7 cellular contexts compared by ENCODE assay signal in genomic region chr10:43362191-43362839, GRCh38. TPM values are rescaled to one million over a fixed set of nuclear protein-coding genes. Genes with fewer than 3 reads are reported as not detected.
A peak's percentile ranks its signal among the peaks of the same experiment; 100 is the strongest.
DNase-seq lines count a peak whose midpoint lies in the region; ATAC-seq and TF ChIP-seq lines count a peak whose summit lies in the region.

No MANE protein-coding gene starts in this region.

- CTCF ChIA-PET in activated CD8-positive, alpha-beta T cell treated with anti-CD3 and anti-CD28 coated beads, Interleukin-2, amount 10 ng/mL, durations not matched to agents 7 days and 5 days (lab: Charles Lee): interaction anchor here (0.7 to 1.6 kb wide), 8 partner anchors 13 to 93 kb away, joined by 3 to 6 read pairs (median 3); no protein-coding TSS in a partner anchor

- peak overlapping the region; percentile 96 for H3K27ac Mint-ChIP-seq in activated CD8-positive, alpha-beta T cell treated with anti-CD3 and anti-CD28 coated beads, Interleukin-2, amount 10 ng/mL, durations not matched to agents 7 days and 5 days

- H3K36me3 ChIP-seq in lower lobe of right lung: no peaks in the 10 kb centered on the region

- no peaks in the 10 kb centered on the region for H3K27me3 Mint-ChIP-seq in activated CD8-positive, alpha-beta T cell treated with anti-CD3 and anti-CD28 coated beads, Interleukin-2, amount 10 ng/mL, durations not matched to agents 7 days and 5 days (ENCODE audit: low read depth)

- peak overlapping the region; percentile 63 for H3K4me3 ChIP-seq in lower lobe of right lung

- peaks cover 9% of the 10 kb centered on the region for H3K36me3 Mint-ChIP-seq in activated CD8-positive, alpha-beta T cell treated with anti-CD3 and anti-CD28 coated beads, Interleukin-2, amount 10 ng/mL, durations not matched to agents 7 days and 5 days (ENCODE audit: low read depth)

- H3K4me1 Mint-ChIP-seq in activated CD8-positive, alpha-beta T cell treated with anti-CD3 and anti-CD28 coated beads, Interleukin-2, amount 10 ng/mL, durations not matched to agents 7 days and 5 days (ENCODE audit: low read depth): peaks cover 38% of the 10 kb centered on the region

- peak overlapping the region; percentile 83 for H3K27ac ChIP-seq in lower lobe of right lung

- peak overlapping the region; percentile 96 for H3K4me3 Mint-ChIP-seq in activated CD8-positive, alpha-beta T cell treated with anti-CD3 and anti-CD28 coated beads, Interleukin-2, amount 10 ng/mL, durations not matched to agents 7 days and 5 days

- DNase-seq in NCI-H2227 (lab: John Stamatoyannopoulos, UW; ENCODE audit: unreplicated experiment): peak; percentile 96
- peak; percentile 99 for DNase-seq in activated CD8-positive, alpha-beta T cell treated with anti-CD3 and anti-CD28 coated beads, Interleukin-2, amount 10 ng/mL, durations not matched to agents 7 days and 5 days
- peak; percentile 98 for DNase-seq in effector CD4-positive, alpha-beta T cell
- peak; percentile 100 for DNase-seq in lower lobe of right lung
- DNase-seq in stimulated activated CD4-positive, alpha-beta T cell treated with anti-CD3 and anti-CD28 coated beads, Interleukin-4, amount 100 ng/mL, for 48 hours (ENCODE audit: low read depth in 2 of 2): peak; percentile 97 to 99

- no peaks in the 10 kb centered on the region for H3K27me3 ChIP-seq in lower lobe of right lung (ENCODE audit: low read depth)

- peak; percentile 56 for TF ChIP-seq CTCF in lower lobe of right lung (IDR thresholded peaks at IDR 0.05)

- intact Hi-C loops in lower lobe of right lung (cut with DNase I): no loop called here

- TF ChIP-seq POLR2A in GM18526 (IDR thresholded peaks at IDR 0.05; ENCODE audit: extremely low read depth, insufficient read length): peak; percentile 55

- POLR2A ChIA-PET in activated CD8-positive, alpha-beta T cell treated with anti-CD3 and anti-CD28 coated beads, Interleukin-2, amount 10 ng/mL, durations not matched to agents 7 days and 5 days (lab: Charles Lee): interaction anchor here (0.6 to 1.5 kb wide), 8 partner anchors 24 to 223 kb away, joined by 3 to 5 read pairs (median 3); partner anchors contain the start of gene HNRNPF

- peaks cover 11% of the 10 kb centered on the region for H3K4me1 ChIP-seq in lower lobe of right lung

- H3K9me3 ChIP-seq in lower lobe of right lung: no peaks in the 10 kb centered on the region

- ATAC-seq in HG03064 (IDR thresholded peaks at IDR 0.05; ENCODE audit: low read depth, unreplicated experiment) (peak; percentile 98), lower lobe of right lung (peak; percentile 99)
- peak; percentile 99 for ATAC-seq in activated CD8-positive, alpha-beta T cell treated with anti-CD3 and anti-CD28 coated beads, Interleukin-2, amount 10 ng/mL, durations not matched to agents 7 days and 5 days

- H3K9me3 Mint-ChIP-seq in activated CD8-positive, alpha-beta T cell treated with anti-CD3 and anti-CD28 coated beads, Interleukin-2, amount 10 ng/mL, durations not matched to agents 7 days and 5 days (ENCODE audit: insufficient read depth): no peaks in the 10 kb centered on the region

RNA-seq across cellular contexts. Expression of gene FXYD4, which starts 9.1 kb away (rescaled TPM):
- total RNA-seq in activated CD8-positive, alpha-beta T cell treated with anti-CD3 and anti-CD28 coated beads, Interleukin-2, amount 10 ng/mL, durations not matched to agents 7 days and 5 days: not detected
- not detected for total RNA-seq in lower lobe of right lung

RNA-seq across cellular contexts. Expression of gene HNRNPF, which starts 46.7 kb away (rescaled TPM):
- total RNA-seq in activated CD8-positive, alpha-beta T cell treated with anti-CD3 and anti-CD28 coated beads, Interleukin-2, amount 10 ng/mL, durations not matched to agents 7 days and 5 days: 100 to 1,000 TPM; 512 to 515 TPM
- total RNA-seq in lower lobe of right lung: 173 TPM

Comparison
In these comparisons a context has a peak if more than half of its experiments do, and no peak if none do; other contexts are left out.
1. Peak in every context shown above with its lines: DNase-seq, ATAC-seq, H3K4me3 ChIP-seq and H3K27ac ChIP-seq.